In the genomic region with DNA sequence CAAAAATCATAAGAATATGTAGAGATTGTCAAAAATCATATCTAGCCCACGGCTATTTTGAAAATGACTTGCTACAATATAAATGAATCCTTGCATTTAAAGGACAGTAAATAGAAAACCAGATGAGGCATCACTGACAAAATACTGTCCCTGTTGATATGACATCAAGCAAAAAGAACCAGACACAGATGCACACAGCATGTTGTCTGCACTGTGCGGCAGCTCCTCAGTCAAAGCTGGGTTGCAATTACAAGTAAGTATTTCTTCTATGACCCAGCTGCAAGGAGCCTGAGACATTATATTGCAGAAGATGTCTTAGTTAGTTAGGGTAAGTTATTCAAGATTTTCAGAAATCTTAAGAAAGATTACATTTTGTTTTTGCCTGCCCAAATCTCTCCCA, we compare ENCODE assay signal across 6 cellular contexts.
DNase-seq lines count a peak whose midpoint lies in the region; ATAC-seq, FAIRE-seq and TF ChIP-seq lines count a peak whose summit lies in the region.
"Not testable (repeated sequence)": the region's sequence is repeated elsewhere in the genome, so short reads cannot be mapped to it uniquely, and the experiment has no call there.

No MANE protein-coding gene starts in this region.

- not testable (repeated sequence) for H3K4me1 ChIP-seq in GM23248 (ENCODE audit: insufficient read depth); astrocyte (ENCODE audit: insufficient read depth, low read length)
- H3K4me1 ChIP-seq in GM23338 (ENCODE audit: insufficient read depth) = peaks cover 11% of the 10 kb centered on the region

- not testable (repeated sequence) for H3K36me3 Mint-ChIP-seq in GM23338 (ENCODE audit: low read depth); astrocyte (ENCODE audit: low read depth, unreplicated experiment)

- not testable (repeated sequence) for TF ChIP-seq RAD21 in neural cell (conservative IDR thresholded peaks at IDR 0.05)

- WGBS in GM23248 (ENCODE audit: low coverage in 1 of 2, low lambda C conversion rate in 2 of 2, missing lambda C conversion rate in 2 of 2), 2 experiments = 54 to 59% methylated on average over 2 of the region's 2 CpGs

- H3K4me2 ChIP-seq in GM23248 (ENCODE audit: unreplicated experiment); GM23338; astrocyte (ENCODE audit: low read length); neural cell (ENCODE audit: low read length): not testable (repeated sequence)

- in situ Hi-C loops in GM23248 (cut with MboI) = not testable (repeated sequence)

- not testable (repeated sequence) for H4K20me1 ChIP-seq in GM23248 (ENCODE audit: insufficient read depth); GM23338 (replicated peaks; ENCODE audit: insufficient read depth); astrocyte (ENCODE audit: insufficient read depth, low read length); neural cell (ENCODE audit: insufficient read depth)

- H3K9me3 ChIP-seq in GM23248 (ENCODE audit: low read depth); astrocyte (ENCODE audit: insufficient read depth, low read depth, low read length); neural cell (ENCODE audit: low read length): not testable (repeated sequence)

- H3K9ac ChIP-seq in GM23248; astrocyte (ENCODE audit: low read length); neural cell (ENCODE audit: low read length): not testable (repeated sequence)

- H3F3A ChIP-seq in GM23248 (ENCODE audit: insufficient read depth); GM23338 (replicated peaks; ENCODE audit: low read depth); neural cell (ENCODE audit: insufficient read depth, low read length, poor library complexity, severe bottlenecking): not testable (repeated sequence)

- not testable (repeated sequence) for DNase-seq in GM12892 (ENCODE audit: insufficient read length); GM19239 (ENCODE audit: insufficient read length, low spot score); GM23248; GM23338 (ENCODE audit: low spot score); astrocyte (ENCODE audit: low read depth)

- H2AFZ ChIP-seq in GM23248 = 0 out of 2 replicates have a peak overlapping the region, but pooled peaks have one; percentile 3
- H2AFZ ChIP-seq in GM23338; astrocyte (ENCODE audit: low read depth, low read length); neural cell (ENCODE audit: low read depth, low read length): not testable (repeated sequence)

- TF ChIP-seq POLR2A in GM12892 (IDR thresholded peaks at IDR 0.05; ENCODE audit: low read depth, low read length) = not testable (repeated sequence)

- H3K27me3 Mint-ChIP-seq in GM23338 (ENCODE audit: insufficient read depth, low read depth, poor library complexity); astrocyte (ENCODE audit: low read depth, unreplicated experiment): not testable (repeated sequence)

- H3K79me2 ChIP-seq in GM23248 (ENCODE audit: insufficient read depth); GM23338 (replicated peaks; ENCODE audit: insufficient read depth); astrocyte (ENCODE audit: insufficient read depth, low read length); neural cell (replicated peaks; ENCODE audit: insufficient read depth, low read length): not testable (repeated sequence)

- H3K9me3 Mint-ChIP-seq in GM23338; astrocyte (ENCODE audit: unreplicated experiment): not testable (repeated sequence)

- not testable (repeated sequence) for H3K27me3 ChIP-seq in GM23248 (replicated peaks; ENCODE audit: insufficient read depth); GM23338 (ENCODE audit: insufficient read depth); astrocyte (ENCODE audit: insufficient read depth, low read length); neural cell (ENCODE audit: insufficient read depth, low read depth, low read length)

- peak; percentile 72 for FAIRE-seq in GM12892 (lab: Jason Lieb, UNC)
- FAIRE-seq in GM19239 (lab: Jason Lieb, UNC) = peak; percentile 79
- FAIRE-seq in astrocyte (lab: Jason Lieb, UNC) = peak; percentile 45

- TF ChIP-seq CTCF in GM23338 (conservative IDR thresholded peaks at IDR 0.05; ENCODE audit: low read depth in 2 of 2); astrocyte (IDR thresholded peaks at IDR 0.05; ENCODE audit: insufficient read depth, low read depth, low read length); neural cell (IDR thresholded peaks at IDR 0.05; ENCODE audit: poor library complexity, severe bottlenecking): not testable (repeated sequence)

- H3K27ac Mint-ChIP-seq in GM23338; astrocyte (ENCODE audit: unreplicated experiment): not testable (repeated sequence)

- H3K27ac ChIP-seq in GM23248; astrocyte (ENCODE audit: low read depth, low read length); neural cell (ENCODE audit: low read length): not testable (repeated sequence)
- peak overlapping the region; percentile 5; the same call in 1 of the 2 replicates for H3K27ac ChIP-seq in GM23338 (ENCODE audit: low read depth)

- H3K9me2 ChIP-seq in GM23248 (ENCODE audit: insufficient read depth); GM23338 (ENCODE audit: insufficient read depth); neural cell (ENCODE audit: insufficient read depth, low read length): not testable (repeated sequence)

- peaks cover 14% of the 10 kb centered on the region for H3K4me1 Mint-ChIP-seq in GM23338
- H3K4me1 Mint-ChIP-seq in astrocyte (ENCODE audit: low read depth, unreplicated experiment) = not testable (repeated sequence)

- not testable (repeated sequence) for ATAC-seq in GM23338

- H3K36me3 ChIP-seq in GM23248 (ENCODE audit: low read depth); GM23338 (ENCODE audit: insufficient read depth); astrocyte (ENCODE audit: insufficient read depth, low read length); neural cell (ENCODE audit: insufficient read depth, low read length): not testable (repeated sequence)

- H3K4me3 Mint-ChIP-seq in GM23338; astrocyte (ENCODE audit: unreplicated experiment): not testable (repeated sequence)

- not testable (repeated sequence) for H3K4me3 ChIP-seq in GM23248; GM23338; astrocyte (ENCODE audit: insufficient read depth, low read depth, low read length); neural cell (ENCODE audit: low read length)

- peak; percentile 43 for TF ChIP-seq EP300 in neural cell (conservative IDR thresholded peaks at IDR 0.05; ENCODE audit: poor library complexity, severe bottlenecking)

TF ChIP-seq in neural cell, 6 proteins besides CTCF, POLR2A, EP300 and RAD21:
- peak; percentile 60 for TF ChIP-seq POLR2AphosphoS5 (IDR thresholded peaks at IDR 0.05)
